In genomic region chrX:32048285-32048684, GRCh38 we compare ENCODE assay signal across 11 cellular contexts.
"Had no signal": no experiment of that assay in that cellular context is flagged by ENCODE, and none has a peak within 500 bp of the region (broad histone marks: within the 10 kb centered on the region; RNA-seq: fewer than 3 reads in every experiment).

No MANE protein-coding gene starts in this region.

- H2AFZ ChIP-seq: GM23248, GM23338 had no signal

- H3K4me1 ChIP-seq: HAP-1 had no signal

- H3K4me1 Mint-ChIP-seq: GM23338, H9 had no signal

- H3K4me3 ChIP-seq: GM23248, GM23338, HAP-1 had no signal

- H3K27ac ChIP-seq: GM23248 had no signal

- H3K4me3 Mint-ChIP-seq: GM23338, H9, HFFc6 had no signal

- H3K27ac Mint-ChIP-seq: GM23338, H9, HFFc6 had no signal

- H3K4me2 ChIP-seq: GM23338 had no signal

- H3K36me3 ChIP-seq: HAP-1 had no signal

- H3K9ac ChIP-seq: GM23248 had no signal

- ATAC-seq: GM23338, HCT116 had no signal

- FAIRE-seq: H1, H54 had no signal

- H3K9me3 ChIP-seq: HAP-1 had no signal

- H3K9me3 Mint-ChIP-seq: GM23338 had no signal

- DNase-seq: GM23248, GOT3, H7, H9, HCEC 1CT, HFFc6 had no signal
